31 cellular contexts compared by ENCODE assay signal in the genomic region with DNA sequence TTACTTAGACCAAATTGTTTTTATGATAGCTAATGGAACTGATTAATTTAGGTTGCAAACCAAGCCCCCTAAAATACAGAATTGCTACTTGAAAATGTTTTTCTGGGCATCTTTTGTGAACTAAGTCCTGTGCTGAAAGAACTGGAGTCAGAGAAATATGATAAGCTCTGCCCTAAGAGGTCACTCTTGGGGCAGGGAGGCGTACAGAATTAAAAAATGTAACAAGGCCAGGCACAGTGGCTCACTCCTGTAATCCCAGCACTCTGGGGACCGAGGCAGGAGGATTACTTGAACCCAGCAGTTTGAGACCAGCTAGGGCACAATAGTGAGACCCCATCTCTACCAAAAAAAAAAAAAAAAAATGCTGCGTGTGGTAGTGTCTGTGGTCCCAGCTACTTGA.
"Had no signal": no experiment of that assay in that cellular context is flagged by ENCODE, and none has a peak within 500 bp of the region (broad histone marks: within the 10 kb centered on the region; RNA-seq: fewer than 3 reads in every experiment).

No MANE protein-coding gene starts in this region.

- H3K4me3 Mint-ChIP-seq: activated B cell treated with CpG ODN at 0.5 μM for 24 hours; activated CD8-positive, alpha-beta T cell treated with anti-CD3 and anti-CD28 coated beads for 36 hours; activated naive CD8-positive, alpha-beta T cell; activated T-cell treated with anti-CD3 and anti-CD28 coated beads, Interleukin-2, amount 50 U/mL, for 4 hours; activated T-helper 17 cell treated with anti-CD3 and anti-CD28 coated beads, Interleukin-2, amount 50 U/mL, for 72 hours; effector memory CD8-positive, alpha-beta T cell had no signal

- H3K9me3 Mint-ChIP-seq: activated T-helper 17 cell treated with anti-CD3 and anti-CD28 coated beads, Interleukin-2, amount 50 U/mL, for 72 hours; effector memory CD8-positive, alpha-beta T cell had no signal

- H3K36me3 ChIP-seq: adrenal gland, esophagus muscularis mucosa, gastroesophageal sphincter had no signal

- H3K36me3 Mint-ChIP-seq: activated naive CD8-positive, alpha-beta T cell had no signal

- H3K27ac Mint-ChIP-seq: activated B cell treated with CpG ODN at 0.5 μM for 24 hours; activated CD8-positive, alpha-beta T cell treated with anti-CD3 and anti-CD28 coated beads for 36 hours; activated naive CD8-positive, alpha-beta T cell; activated T-helper 17 cell treated with anti-CD3 and anti-CD28 coated beads, Interleukin-2, amount 50 U/mL, for 72 hours had no signal

- H3K4me3 ChIP-seq: adrenal gland, body of pancreas, esophagus muscularis mucosa, gastroesophageal sphincter had no signal

- H3K27me3 ChIP-seq: adrenal gland, body of pancreas, esophagus muscularis mucosa, gastroesophageal sphincter had no signal

- H3K4me1 Mint-ChIP-seq: activated B cell treated with CpG ODN at 0.5 μM for 24 hours; activated T-helper 17 cell treated with anti-CD3 and anti-CD28 coated beads, Interleukin-2, amount 50 U/mL, for 72 hours had no signal

- H3K27ac ChIP-seq: body of pancreas, esophagus muscularis mucosa, gastroesophageal sphincter, VCaP had no signal

- DNase-seq: activated B cell treated with CpG ODN at 0.5 μM for 24 hours; activated CD4-positive, alpha-beta T cell treated with anti-CD3 and anti-CD28 coated beads for 48 hours; activated CD4-positive, alpha-beta T cell treated with anti-CD3 and anti-CD28 coated beads, Interleukin-2, amount 50 U/mL, for 1 hour; activated CD4-positive, alpha-beta T cell treated with anti-CD3 and anti-CD28 coated beads, Interleukin-2, amount 50 U/mL, for 48 hours; activated CD8-positive, alpha-beta memory T cell treated with anti-CD3 and anti-CD28 coated beads for 24 hours; activated CD8-positive, alpha-beta T cell treated with anti-CD3 and anti-CD28 coated beads for 36 hours; activated effector memory CD4-positive, alpha-beta T cell treated with Interleukin-2 at 50 U/mL for 16 hours; activated gamma-delta T cell treated with Interleukin-2 at 50 U/mL for 16 hours; activated naive CD4-positive, alpha-beta T cell treated with anti-CD3 and anti-CD28 coated beads, Interleukin-2, amount 50 U/mL, for 16 hours; activated naive CD4-positive, alpha-beta T cell treated with Interleukin-2 at 50 U/mL for 16 hours; activated T-cell treated with anti-CD3 and anti-CD28 coated beads, Interleukin-2, amount 50 U/mL, for 4 hours; adrenal gland; amygdala; aorta; body of pancreas; caudate nucleus; cortex of kidney; dermis blood vessel endothelial cell; effector CD4-positive, alpha-beta T cell; effector memory CD8-positive, alpha-beta T cell; erythroblast; foreskin melanocyte; T-helper 2 cell had no signal

- H3K9me3 ChIP-seq: adrenal gland, esophagus muscularis mucosa had no signal

- FAIRE-seq: colon, TTC549 had no signal

- ATAC-seq: activated CD4-positive, CD25-positive, alpha-beta regulatory T cell treated with anti-CD3 and anti-CD28 coated beads, Interleukin-2, amount 50 U/mL, for 24 hours; activated CD8-positive, alpha-beta T cell treated with anti-CD3 and anti-CD28 coated beads for 36 hours; activated T-cell treated with anti-CD3 and anti-CD28 coated beads, Interleukin-2, amount 50 U/mL, for 4 hours; activated T-helper 17 cell treated with anti-CD3 and anti-CD28 coated beads, Interleukin-2, amount 50 U/mL, for 72 hours; body of pancreas; effector memory CD8-positive, alpha-beta T cell; gastroesophageal sphincter had no signal

- H3K4me1 ChIP-seq: body of pancreas had no signal

- H3K27me3 Mint-ChIP-seq: activated B cell treated with CpG ODN at 0.5 μM for 24 hours had no signal
